In the genomic region with DNA sequence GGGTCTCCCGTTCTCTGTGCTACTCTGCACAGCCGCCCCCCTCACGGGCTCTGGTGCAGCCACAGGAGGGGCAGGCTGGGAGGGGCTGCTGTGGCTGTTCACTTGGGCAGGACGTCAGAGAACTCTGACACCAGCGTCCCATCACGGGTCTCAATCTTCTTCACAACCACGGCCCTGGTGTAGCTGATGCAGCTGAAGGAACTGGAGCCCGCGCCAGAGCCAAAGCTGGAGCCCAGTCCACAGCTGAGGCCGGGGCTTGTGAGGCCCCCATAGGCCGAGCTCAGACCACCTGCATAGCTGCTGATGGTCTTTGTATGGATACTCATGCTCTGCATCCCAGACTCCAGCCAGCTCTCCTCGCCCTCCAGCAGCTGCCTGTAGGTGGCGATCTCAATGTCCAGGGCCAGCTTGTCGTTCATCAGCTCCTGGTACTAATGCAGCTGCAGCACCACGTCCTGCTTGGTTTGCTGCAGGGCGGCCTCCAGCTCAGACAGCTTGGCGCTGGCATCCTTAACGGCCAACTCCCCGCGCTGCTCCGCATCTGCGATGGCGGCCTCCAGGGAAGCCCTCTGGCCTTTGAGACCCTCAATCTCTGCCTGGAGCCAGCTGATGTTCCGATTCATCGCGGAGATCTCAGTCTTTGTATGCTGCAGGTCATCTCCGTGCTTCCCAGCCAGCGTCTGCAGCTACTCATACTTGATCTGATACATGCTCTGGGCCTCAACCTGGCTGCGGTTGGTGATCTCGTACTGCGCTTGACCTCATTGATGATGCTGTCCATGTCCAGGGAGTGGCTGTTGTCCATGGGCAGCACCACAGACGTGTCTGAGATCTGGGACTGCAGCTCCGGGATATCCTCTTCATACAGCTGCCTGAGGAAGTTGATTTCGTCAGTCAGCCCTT, we compare ENCODE assay signal across 1 cellular context.
TF ChIP-seq lines count a peak whose summit lies in the region.

No MANE protein-coding gene starts in this region.

TF ChIP-seq in H1, 55 proteins besides CTCF, POLR2A, EP300 and RAD21:
- TF ChIP-seq SP4 (IDR thresholded peaks at IDR 0.05; ENCODE audit: low read length), result no peak
- peak; percentile 61; the same call in 1 of the 2 replicates for TF ChIP-seq TBP (IDR thresholded peaks at IDR 0.05; ENCODE audit: low read depth, low read length)
- no peak for TF ChIP-seq SUZ12 (IDR thresholded peaks at IDR 0.05; ENCODE audit: low read length)
- no peak for TF ChIP-seq BCL11A (IDR thresholded peaks at IDR 0.05; ENCODE audit: low read depth in 2 of 2, low read length in 2 of 2)
- TF ChIP-seq, protein P1, sequence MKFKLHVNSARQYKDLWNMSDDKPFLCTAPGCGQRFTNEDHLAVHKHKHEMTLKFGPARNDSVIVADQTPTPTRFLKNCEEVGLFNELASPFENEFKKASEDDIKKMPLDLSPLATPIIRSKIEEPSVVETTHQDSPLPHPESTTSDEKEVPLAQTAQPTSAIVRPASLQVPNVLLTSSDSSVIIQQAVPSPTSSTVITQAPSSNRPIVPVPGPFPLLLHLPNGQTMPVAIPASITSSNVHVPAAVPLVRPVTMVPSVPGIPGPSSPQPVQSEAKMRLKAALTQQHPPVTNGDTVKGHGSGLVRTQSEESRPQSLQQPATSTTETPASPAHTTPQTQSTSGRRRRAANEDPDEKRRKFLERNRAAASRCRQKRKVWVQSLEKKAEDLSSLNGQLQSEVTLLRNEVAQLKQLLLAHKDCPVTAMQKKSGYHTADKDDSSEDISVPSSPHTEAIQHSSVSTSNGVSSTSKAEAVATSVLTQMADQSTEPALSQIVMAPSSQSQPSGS (IDR thresholded peaks at IDR 0.05; ENCODE audit: low read length), result no peak
- no peak for TF ChIP-seq SRF (IDR thresholded peaks at IDR 0.05; ENCODE audit: low read depth, low read length)
- peak; percentile 50; the same call in 1 of the 2 replicates for TF ChIP-seq POLR2AphosphoS5 (IDR thresholded peaks at IDR 0.05; ENCODE audit: low read depth, low read length)
- no peak for TF ChIP-seq CHD2 (IDR thresholded peaks at IDR 0.05; ENCODE audit: low read length)
- peak; percentile 55 for TF ChIP-seq ASH2L (IDR thresholded peaks at IDR 0.05; ENCODE audit: low read length)
- no peak for TF ChIP-seq E2F6 (IDR thresholded peaks at IDR 0.05)
- no peak for TF ChIP-seq MAFK (IDR thresholded peaks at IDR 0.05; ENCODE audit: low read depth, low read length)
- no peak for TF ChIP-seq GABPA (IDR thresholded peaks at IDR 0.05; ENCODE audit: borderline replicate concordance, insufficient read depth, low read length)
- no peak for TF ChIP-seq RNF2 (IDR thresholded peaks at IDR 0.05; ENCODE audit: borderline replicate concordance, low read depth, low read length, missing control alignments, poor library complexity, severe bottlenecking)
- TF ChIP-seq TAF1 (IDR thresholded peaks at IDR 0.05; ENCODE audit: low read depth, low read length), result peak; percentile 53
- peak; percentile 66 for TF ChIP-seq NANOG (IDR thresholded peaks at IDR 0.05; ENCODE audit: insufficient read depth, low read depth, low read length, poor library complexity, severe bottlenecking)
- TF ChIP-seq TEAD4 (IDR thresholded peaks at IDR 0.05; ENCODE audit: low read depth, low read length), result 0 out of 2 replicates have a peak, but pooled peaks have one; percentile 32
- no peak for TF ChIP-seq CEBPB (IDR thresholded peaks at IDR 0.05; ENCODE audit: low read depth, low read length)
- no peak for TF ChIP-seq HDAC6 (IDR thresholded peaks at IDR 0.05; ENCODE audit: low read depth, low read length)
- TF ChIP-seq CTBP2 (IDR thresholded peaks at IDR 0.05; ENCODE audit: borderline replicate concordance, insufficient read depth, insufficient read length, low read length), result peak; percentile 79
- TF ChIP-seq SIRT6 (IDR thresholded peaks at IDR 0.05; ENCODE audit: low read length), result no peak
- no peak for TF ChIP-seq FOSL1 (IDR thresholded peaks at IDR 0.05; ENCODE audit: insufficient read depth, low read depth, low read length)
- TF ChIP-seq MAX (IDR thresholded peaks at IDR 0.05), result peak; percentile 73
- TF ChIP-seq GTF2F1 (IDR thresholded peaks at IDR 0.05; ENCODE audit: borderline replicate concordance, low read depth, low read length), result 0 out of 2 replicates have a peak, but pooled peaks have one; percentile 28
- 0 out of 4 replicates have a peak, but pooled peaks of 1 of the 2 experiments have one; percentile 38 for TF ChIP-seq HDAC2 (IDR thresholded peaks at IDR 0.05; ENCODE audit: borderline replicate concordance in 1 of 2, low read depth in 2 of 2, low read length in 2 of 2)
